In the genomic region with DNA sequence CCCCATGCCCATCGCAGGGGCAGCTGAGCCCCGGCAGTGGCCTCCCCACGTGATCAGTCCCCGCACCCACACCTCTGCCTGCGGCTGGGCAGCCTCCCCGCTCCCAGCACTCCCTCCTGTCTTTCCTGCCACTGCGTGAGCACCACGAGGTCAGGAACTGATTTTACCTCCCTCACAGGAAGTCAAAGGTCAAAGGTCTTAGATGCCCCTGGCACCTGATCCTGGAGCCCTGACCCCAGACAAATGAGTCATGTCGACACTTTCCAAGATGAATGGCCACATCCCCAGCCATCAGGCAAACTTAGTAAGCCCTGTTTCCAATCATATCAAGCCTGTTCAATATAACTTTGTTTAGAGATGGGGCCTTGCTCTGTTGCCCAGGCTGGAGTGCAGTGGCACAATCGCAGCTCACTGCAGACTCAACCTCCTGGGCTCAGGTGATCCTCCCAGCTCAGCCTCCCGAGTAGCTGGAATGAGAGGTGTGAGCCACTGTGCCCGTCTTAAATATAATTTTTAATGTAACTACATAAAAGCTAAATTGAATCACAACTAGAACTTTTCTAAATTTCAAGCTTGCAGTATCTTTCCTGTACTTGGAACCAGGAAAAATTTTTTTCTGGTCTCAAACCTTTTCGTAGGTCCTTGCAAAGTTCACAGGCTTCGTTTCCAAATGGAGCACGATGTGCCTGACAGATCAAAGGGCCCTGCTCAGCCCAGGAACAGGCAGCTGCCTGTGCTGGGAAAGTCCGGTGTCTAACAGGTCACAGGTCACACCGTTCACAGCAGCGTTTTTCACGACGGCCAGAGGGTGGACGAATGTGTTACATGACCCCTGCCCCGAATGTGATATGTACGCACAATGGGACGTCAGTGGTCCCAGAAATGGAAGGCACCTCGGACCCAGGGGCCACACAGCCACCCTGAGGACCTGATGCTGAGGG, we compare ENCODE assay signal across 1 cellular context.
TF ChIP-seq lines count a peak whose summit lies in the region.

No MANE protein-coding gene starts in this region.

TF ChIP-seq in HepG2, 621 proteins besides CTCF, POLR2A, EP300 and RAD21 (continued from another document and continues in another):
- TF ChIP-seq, protein P1, sequence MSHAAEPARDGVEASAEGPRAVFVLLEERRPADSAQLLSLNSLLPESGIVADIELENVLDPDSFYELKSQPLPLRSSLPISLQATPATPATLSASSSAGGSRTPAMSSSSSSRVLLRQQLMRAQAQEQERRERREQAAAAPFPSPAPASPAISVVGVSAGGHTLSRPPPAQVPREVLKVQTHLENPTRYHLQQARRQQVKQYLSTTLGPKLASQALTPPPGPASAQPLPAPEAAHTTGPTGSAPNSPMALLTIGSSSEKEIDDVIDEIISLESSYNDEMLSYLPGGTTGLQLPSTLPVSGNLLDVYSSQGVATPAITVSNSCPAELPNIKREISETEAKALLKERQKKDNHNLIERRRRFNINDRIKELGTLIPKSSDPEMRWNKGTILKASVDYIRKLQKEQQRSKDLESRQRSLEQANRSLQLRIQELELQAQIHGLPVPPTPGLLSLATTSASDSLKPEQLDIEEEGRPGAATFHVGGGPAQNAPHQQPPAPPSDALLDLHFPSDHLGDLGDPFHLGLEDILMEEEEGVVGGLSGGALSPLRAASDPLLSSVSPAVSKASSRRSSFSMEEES (CRISPR knock-in tag; IDR thresholded peaks at IDR 0.05), result peak; percentile 89
- TF ChIP-seq PHF8 (CRISPR knock-in tag; IDR thresholded peaks at IDR 0.05) (no peak), ZKSCAN8 (CRISPR knock-in tag; IDR thresholded peaks at IDR 0.05; ENCODE audit: borderline replicate concordance) (no peak), GATAD2A (CRISPR knock-in tag; IDR thresholded peaks at IDR 0.05) (peak; percentile 83), HHEX (CRISPR knock-in tag; IDR thresholded peaks at IDR 0.05) (no peak), CEBPG (CRISPR knock-in tag; IDR thresholded peaks at IDR 0.05) (0 out of 2 replicates have a peak, but pooled peaks have one; percentile 11), MEIS1 (CRISPR knock-in tag; IDR thresholded peaks at IDR 0.05; ENCODE audit: borderline replicate concordance) (peak; percentile 15; the same call in 1 of the 2 replicates), RAD51 (IDR thresholded peaks at IDR 0.05; ENCODE audit: borderline replicate concordance) (no peak), ZSCAN22 (CRISPR knock-in tag; IDR thresholded peaks at IDR 0.05) (no peak), ZNF124 (CRISPR knock-in tag; IDR thresholded peaks at IDR 0.05) (no peak), ZNF670 (CRISPR knock-in tag; IDR thresholded peaks at IDR 0.05; ENCODE audit: borderline replicate concordance) (peak; percentile 82), ZNF850 (CRISPR knock-in tag; conservative IDR thresholded peaks at IDR 0.05) (no peak), NFE2L1 (CRISPR knock-in tag; IDR thresholded peaks at IDR 0.05; ENCODE audit: borderline replicate concordance) (no peak), SAFB2 (CRISPR knock-in tag; IDR thresholded peaks at IDR 0.05; ENCODE audit: borderline replicate concordance, low read depth) (no peak), MXD4 (CRISPR knock-in tag; IDR thresholded peaks at IDR 0.05) (no peak), ZNF678 (CRISPR knock-in tag; IDR thresholded peaks at IDR 0.05) (no peak), ZNF44 (CRISPR knock-in tag; IDR thresholded peaks at IDR 0.05) (0 out of 2 replicates have a peak, but pooled peaks have one; percentile 34), CBFB (CRISPR knock-in tag; IDR thresholded peaks at IDR 0.05) (no peak), NR2C2 (CRISPR knock-in tag; IDR thresholded peaks at IDR 0.05; ENCODE audit: borderline replicate concordance) (peak; percentile 97), JUND (CRISPR knock-in tag; IDR thresholded peaks at IDR 0.05) (peak; percentile 87), NFYC (CRISPR knock-in tag; IDR thresholded peaks at IDR 0.05) (no peak), POGZ (CRISPR knock-in tag; IDR thresholded peaks at IDR 0.05) (no peak), ZNF451 (CRISPR knock-in tag; IDR thresholded peaks at IDR 0.05) (0 out of 2 replicates have a peak, but pooled peaks have one; percentile 28), ZFYVE20 (CRISPR knock-in tag; IDR thresholded peaks at IDR 0.05; ENCODE audit: borderline replicate concordance, low read depth) (no peak), GABPB1 (CRISPR knock-in tag; IDR thresholded peaks at IDR 0.05) (peak; percentile 78), NONO (IDR thresholded peaks at IDR 0.05) (no peak), NONO (CRISPR knock-in tag; conservative IDR thresholded peaks at IDR 0.05) (no peak), SRY (CRISPR knock-in tag; IDR thresholded peaks at IDR 0.05) (no peak), HMG20A (CRISPR knock-in tag; IDR thresholded peaks at IDR 0.05; ENCODE audit: borderline replicate concordance) (peak; percentile 79; the same call in 1 of the 2 replicates)
- TF ChIP-seq, protein P2, sequence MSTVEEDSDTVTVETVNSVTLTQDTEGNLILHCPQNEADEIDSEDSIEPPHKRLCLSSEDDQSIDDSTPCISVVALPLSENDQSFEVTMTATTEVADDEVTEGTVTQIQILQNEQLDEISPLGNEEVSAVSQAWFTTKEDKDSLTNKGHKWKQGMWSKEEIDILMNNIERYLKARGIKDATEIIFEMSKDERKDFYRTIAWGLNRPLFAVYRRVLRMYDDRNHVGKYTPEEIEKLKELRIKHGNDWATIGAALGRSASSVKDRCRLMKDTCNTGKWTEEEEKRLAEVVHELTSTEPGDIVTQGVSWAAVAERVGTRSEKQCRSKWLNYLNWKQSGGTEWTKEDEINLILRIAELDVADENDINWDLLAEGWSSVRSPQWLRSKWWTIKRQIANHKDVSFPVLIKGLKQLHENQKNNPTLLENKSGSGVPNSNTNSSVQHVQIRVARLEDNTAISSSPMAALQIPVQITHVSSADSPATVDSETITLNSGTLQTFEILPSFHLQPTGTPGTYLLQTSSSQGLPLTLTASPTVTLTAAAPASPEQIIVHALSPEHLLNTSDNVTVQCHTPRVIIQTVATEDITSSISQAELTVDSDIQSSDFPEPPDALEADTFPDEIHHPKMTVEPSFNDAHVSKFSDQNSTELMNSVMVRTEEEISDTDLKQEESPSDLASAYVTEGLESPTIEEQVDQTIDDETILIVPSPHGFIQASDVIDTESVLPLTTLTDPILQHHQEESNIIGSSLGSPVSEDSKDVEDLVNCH (CRISPR knock-in tag; IDR thresholded peaks at IDR 0.05), result no peak
- TF ChIP-seq, protein P3, sequence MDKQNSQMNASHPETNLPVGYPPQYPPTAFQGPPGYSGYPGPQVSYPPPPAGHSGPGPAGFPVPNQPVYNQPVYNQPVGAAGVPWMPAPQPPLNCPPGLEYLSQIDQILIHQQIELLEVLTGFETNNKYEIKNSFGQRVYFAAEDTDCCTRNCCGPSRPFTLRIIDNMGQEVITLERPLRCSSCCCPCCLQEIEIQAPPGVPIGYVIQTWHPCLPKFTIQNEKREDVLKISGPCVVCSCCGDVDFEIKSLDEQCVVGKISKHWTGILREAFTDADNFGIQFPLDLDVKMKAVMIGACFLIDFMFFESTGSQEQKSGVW (CRISPR knock-in tag; IDR thresholded peaks at IDR 0.05; ENCODE audit: borderline replicate concordance), result peak; percentile 87; the same call in 1 of the 2 replicates
- TF ChIP-seq, protein P4, sequence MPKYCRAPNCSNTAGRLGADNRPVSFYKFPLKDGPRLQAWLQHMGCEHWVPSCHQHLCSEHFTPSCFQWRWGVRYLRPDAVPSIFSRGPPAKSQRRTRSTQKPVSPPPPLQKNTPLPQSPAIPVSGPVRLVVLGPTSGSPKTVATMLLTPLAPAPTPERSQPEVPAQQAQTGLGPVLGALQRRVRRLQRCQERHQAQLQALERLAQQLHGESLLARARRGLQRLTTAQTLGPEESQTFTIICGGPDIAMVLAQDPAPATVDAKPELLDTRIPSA (CRISPR knock-in tag; IDR thresholded peaks at IDR 0.05; ENCODE audit: borderline replicate concordance), result no peak
- TF ChIP-seq, protein P5, sequence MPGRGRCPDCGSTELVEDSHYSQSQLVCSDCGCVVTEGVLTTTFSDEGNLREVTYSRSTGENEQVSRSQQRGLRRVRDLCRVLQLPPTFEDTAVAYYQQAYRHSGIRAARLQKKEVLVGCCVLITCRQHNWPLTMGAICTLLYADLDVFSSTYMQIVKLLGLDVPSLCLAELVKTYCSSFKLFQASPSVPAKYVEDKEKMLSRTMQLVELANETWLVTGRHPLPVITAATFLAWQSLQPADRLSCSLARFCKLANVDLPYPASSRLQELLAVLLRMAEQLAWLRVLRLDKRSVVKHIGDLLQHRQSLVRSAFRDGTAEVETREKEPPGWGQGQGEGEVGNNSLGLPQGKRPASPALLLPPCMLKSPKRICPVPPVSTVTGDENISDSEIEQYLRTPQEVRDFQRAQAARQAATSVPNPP (CRISPR knock-in tag; IDR thresholded peaks at IDR 0.05), result no peak
- TF ChIP-seq, protein P6, sequence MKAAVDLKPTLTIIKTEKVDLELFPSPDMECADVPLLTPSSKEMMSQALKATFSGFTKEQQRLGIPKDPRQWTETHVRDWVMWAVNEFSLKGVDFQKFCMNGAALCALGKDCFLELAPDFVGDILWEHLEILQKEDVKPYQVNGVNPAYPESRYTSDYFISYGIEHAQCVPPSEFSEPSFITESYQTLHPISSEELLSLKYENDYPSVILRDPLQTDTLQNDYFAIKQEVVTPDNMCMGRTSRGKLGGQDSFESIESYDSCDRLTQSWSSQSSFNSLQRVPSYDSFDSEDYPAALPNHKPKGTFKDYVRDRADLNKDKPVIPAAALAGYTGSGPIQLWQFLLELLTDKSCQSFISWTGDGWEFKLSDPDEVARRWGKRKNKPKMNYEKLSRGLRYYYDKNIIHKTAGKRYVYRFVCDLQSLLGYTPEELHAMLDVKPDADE (CRISPR knock-in tag; IDR thresholded peaks at IDR 0.05), result 0 out of 2 replicates have a peak, but pooled peaks have one; percentile 33
- TF ChIP-seq, protein P7, sequence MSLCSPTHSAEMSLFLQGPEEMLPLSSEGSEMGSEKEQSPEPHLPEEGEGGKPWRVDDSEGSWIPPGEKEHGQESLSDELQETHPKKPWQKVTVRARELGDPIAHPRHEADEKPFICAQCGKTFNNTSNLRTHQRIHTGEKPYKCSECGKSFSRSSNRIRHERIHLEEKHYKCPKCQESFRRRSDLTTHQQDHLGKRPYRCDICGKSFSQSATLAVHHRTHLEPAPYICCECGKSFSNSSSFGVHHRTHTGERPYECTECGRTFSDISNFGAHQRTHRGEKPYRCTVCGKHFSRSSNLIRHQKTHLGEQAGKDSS (CRISPR knock-in tag; IDR thresholded peaks at IDR 0.05; ENCODE audit: borderline replicate concordance, low read depth), result peak; percentile 24; the same call in 1 of the 2 replicates
- TF ChIP-seq, protein P8, sequence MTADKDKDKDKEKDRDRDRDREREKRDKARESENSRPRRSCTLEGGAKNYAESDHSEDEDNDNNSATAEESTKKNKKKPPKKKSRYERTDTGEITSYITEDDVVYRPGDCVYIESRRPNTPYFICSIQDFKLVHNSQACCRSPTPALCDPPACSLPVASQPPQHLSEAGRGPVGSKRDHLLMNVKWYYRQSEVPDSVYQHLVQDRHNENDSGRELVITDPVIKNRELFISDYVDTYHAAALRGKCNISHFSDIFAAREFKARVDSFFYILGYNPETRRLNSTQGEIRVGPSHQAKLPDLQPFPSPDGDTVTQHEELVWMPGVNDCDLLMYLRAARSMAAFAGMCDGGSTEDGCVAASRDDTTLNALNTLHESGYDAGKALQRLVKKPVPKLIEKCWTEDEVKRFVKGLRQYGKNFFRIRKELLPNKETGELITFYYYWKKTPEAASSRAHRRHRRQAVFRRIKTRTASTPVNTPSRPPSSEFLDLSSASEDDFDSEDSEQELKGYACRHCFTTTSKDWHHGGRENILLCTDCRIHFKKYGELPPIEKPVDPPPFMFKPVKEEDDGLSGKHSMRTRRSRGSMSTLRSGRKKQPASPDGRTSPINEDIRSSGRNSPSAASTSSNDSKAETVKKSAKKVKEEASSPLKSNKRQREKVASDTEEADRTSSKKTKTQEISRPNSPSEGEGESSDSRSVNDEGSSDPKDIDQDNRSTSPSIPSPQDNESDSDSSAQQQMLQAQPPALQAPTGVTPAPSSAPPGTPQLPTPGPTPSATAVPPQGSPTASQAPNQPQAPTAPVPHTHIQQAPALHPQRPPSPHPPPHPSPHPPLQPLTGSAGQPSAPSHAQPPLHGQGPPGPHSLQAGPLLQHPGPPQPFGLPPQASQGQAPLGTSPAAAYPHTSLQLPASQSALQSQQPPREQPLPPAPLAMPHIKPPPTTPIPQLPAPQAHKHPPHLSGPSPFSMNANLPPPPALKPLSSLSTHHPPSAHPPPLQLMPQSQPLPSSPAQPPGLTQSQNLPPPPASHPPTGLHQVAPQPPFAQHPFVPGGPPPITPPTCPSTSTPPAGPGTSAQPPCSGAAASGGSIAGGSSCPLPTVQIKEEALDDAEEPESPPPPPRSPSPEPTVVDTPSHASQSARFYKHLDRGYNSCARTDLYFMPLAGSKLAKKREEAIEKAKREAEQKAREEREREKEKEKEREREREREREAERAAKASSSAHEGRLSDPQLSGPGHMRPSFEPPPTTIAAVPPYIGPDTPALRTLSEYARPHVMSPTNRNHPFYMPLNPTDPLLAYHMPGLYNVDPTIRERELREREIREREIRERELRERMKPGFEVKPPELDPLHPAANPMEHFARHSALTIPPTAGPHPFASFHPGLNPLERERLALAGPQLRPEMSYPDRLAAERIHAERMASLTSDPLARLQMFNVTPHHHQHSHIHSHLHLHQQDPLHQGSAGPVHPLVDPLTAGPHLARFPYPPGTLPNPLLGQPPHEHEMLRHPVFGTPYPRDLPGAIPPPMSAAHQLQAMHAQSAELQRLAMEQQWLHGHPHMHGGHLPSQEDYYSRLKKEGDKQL (CRISPR knock-in tag; IDR thresholded peaks at IDR 0.05; ENCODE audit: low read depth), result no peak
- TF ChIP-seq, protein P9, sequence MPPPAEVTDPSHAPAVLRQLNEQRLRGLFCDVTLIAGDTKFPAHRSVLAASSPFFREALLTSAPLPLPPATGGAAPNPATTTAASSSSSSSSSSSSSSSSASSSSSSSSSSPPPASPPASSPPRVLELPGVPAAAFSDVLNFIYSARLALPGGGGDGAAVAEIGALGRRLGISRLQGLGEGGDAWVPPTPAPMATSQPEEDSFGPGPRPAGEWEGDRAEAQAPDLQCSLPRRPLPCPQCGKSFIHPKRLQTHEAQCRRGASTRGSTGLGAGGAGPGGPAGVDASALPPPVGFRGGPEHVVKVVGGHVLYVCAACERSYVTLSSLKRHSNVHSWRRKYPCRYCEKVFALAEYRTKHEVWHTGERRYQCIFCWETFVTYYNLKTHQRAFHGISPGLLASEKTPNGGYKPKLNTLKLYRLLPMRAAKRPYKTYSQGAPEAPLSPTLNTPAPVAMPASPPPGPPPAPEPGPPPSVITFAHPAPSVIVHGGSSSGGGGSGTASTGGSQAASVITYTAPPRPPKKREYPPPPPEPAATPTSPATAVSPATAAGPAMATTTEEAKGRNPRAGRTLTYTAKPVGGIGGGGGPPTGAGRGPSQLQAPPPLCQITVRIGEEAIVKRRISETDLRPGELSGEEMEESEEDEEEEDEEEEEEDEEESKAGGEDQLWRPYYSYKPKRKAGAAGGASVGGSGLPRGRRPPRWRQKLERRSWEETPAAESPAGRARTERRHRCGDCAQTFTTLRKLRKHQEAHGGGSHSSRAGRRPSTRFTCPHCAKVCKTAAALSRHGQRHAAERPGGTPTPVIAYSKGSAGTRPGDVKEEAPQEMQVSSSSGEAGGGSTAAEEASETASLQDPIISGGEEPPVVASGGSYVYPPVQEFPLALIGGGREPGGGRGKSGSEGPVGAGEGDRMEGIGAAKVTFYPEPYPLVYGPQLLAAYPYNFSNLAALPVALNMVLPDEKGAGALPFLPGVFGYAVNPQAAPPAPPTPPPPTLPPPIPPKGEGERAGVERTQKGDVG (CRISPR knock-in tag; IDR thresholded peaks at IDR 0.05; ENCODE audit: borderline replicate concordance), result no peak
- TF ChIP-seq, protein P10, sequence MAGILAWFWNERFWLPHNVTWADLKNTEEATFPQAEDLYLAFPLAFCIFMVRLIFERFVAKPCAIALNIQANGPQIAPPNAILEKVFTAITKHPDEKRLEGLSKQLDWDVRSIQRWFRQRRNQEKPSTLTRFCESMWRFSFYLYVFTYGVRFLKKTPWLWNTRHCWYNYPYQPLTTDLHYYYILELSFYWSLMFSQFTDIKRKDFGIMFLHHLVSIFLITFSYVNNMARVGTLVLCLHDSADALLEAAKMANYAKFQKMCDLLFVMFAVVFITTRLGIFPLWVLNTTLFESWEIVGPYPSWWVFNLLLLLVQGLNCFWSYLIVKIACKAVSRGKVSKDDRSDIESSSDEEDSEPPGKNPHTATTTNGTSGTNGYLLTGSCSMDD (CRISPR knock-in tag; IDR thresholded peaks at IDR 0.05), result no peak
